Comparison of ENCODE assay signal across 19 cellular contexts in genomic region chr12:2344476-2344875, GRCh38.
DNase-seq lines count a peak whose midpoint lies in the region; ATAC-seq and TF ChIP-seq lines count a peak whose summit lies in the region.
"Had no signal": no experiment of that assay in that cellular context is flagged by ENCODE, and none has a peak within 500 bp of the region (broad histone marks: within the 10 kb centered on the region; RNA-seq: fewer than 3 reads in every experiment).

No MANE protein-coding gene starts in this region.

- H3K9ac ChIP-seq in skeletal muscle tissue (ENCODE audit: low read depth in 1 of 3, low read length in 3 of 3) = no peak overlapping the region
- H3K9ac ChIP-seq: KMS-11 had no signal

- peaks cover 22 to 94% of the 10 kb centered on the region in 2 donors for H3K4me1 ChIP-seq in ascending aorta
- peaks cover 38 to 55% (median 47%) of the 10 kb centered on the region in 3 donors for H3K4me1 ChIP-seq in skeletal muscle tissue (ENCODE audit: control insufficient read depth in 3 of 3, insufficient read depth in 3 of 3, low read length in 3 of 3)
- H3K4me1 ChIP-seq: BE2C had no signal

- H3K9me3 ChIP-seq in ascending aorta (no peaks in the 10 kb centered on the region), skeletal muscle tissue (ENCODE audit: control insufficient read depth in 3 of 3, low read length in 3 of 3) (no peaks in the 10 kb centered on the region)
- H3K9me3 ChIP-seq: BE2C had no signal

- intact Hi-C loops in CD14-positive monocyte (cut with micrococcal nuclease) (loop anchor here in 1 of 2 donors (10.0 kb wide), 1 partner anchor 530 kb away; no protein-coding TSS in a partner anchor), ascending aorta (cut with DNase I) (no loop called here)

- DNase-seq in CD14-positive monocyte (ENCODE audit: low spot score) = no peak
- DNase-seq in ascending aorta (ENCODE audit: low spot score in 2 of 2) = peak in 1 of 2 donors; percentile 50
- peak; percentile 39 for DNase-seq in mesenteric fat pad (ENCODE audit: low spot score)
- DNase-seq in OCI-M2 (lab: John Stamatoyannopoulos, UW; ENCODE audit: unreplicated experiment) = no peak
- DNase-seq in SIG-M5 treated with dmso at 0.1 percent for 504 hours (lab: John Stamatoyannopoulos, UW; ENCODE audit: unreplicated experiment) = no peak
- DNase-seq in NCI-H774 (lab: John Stamatoyannopoulos, UW) = no peak
- DNase-seq: 8988T; BE2C; CD8-positive, alpha-beta T cell; DMS79 treated with DMSO at 0.1 percent for 48 hours; NCI-H1092; NCI-H146; NCI-H2081; NCI-H748 treated with DMSO at 0.1 percent for 48 hours; SHP77 had no signal

- H3K27ac ChIP-seq in ascending aorta = peak overlapping the region; percentile 85 to 86
- peak overlapping the region; percentile 13 for H3K27ac ChIP-seq in skeletal muscle tissue (ENCODE audit: low read depth, low read length)
- H3K27ac ChIP-seq: KMS-11 had no signal

- H3K27me3 ChIP-seq in ascending aorta (no peaks in the 10 kb centered on the region), skeletal muscle tissue (ENCODE audit: control insufficient read depth in 3 of 3, insufficient read depth in 3 of 3, low read length in 3 of 3) (peaks cover 0 to 5% (median 0%) of the 10 kb centered on the region in 3 donors)
- H3K27me3 ChIP-seq: BE2C had no signal

- H3K4me3 Mint-ChIP-seq in CD14-positive monocyte = no peak overlapping the region
- H3K4me3 Mint-ChIP-seq: CD8-positive, alpha-beta T cell had no signal

- H3K4me3 ChIP-seq in ascending aorta = no peak overlapping the region
- no peak overlapping the region for H3K4me3 ChIP-seq in skeletal muscle tissue (ENCODE audit: low read length in 3 of 3)

- peaks cover 62% of the 10 kb centered on the region for H3K4me1 Mint-ChIP-seq in CD14-positive monocyte

- H3K27me3 Mint-ChIP-seq in CD14-positive monocyte (ENCODE audit: low read depth in 3 of 3) = peaks cover 0 to 2% (median 0%) of the 10 kb centered on the region in 3 donors

- no peaks in the 10 kb centered on the region for H3K36me3 ChIP-seq in ascending aorta
- H3K36me3 ChIP-seq in skeletal muscle tissue (ENCODE audit: control insufficient read depth in 3 of 3, insufficient read depth in 3 of 3, low read length in 3 of 3) = no peaks in the 10 kb centered on the region
- H3K36me3 ChIP-seq: BE2C had no signal

- no peaks in the 10 kb centered on the region for H3K9me3 Mint-ChIP-seq in CD14-positive monocyte
- H3K9me3 Mint-ChIP-seq: CD8-positive, alpha-beta T cell had no signal

- TF ChIP-seq CTCF in CD14-positive monocyte (IDR thresholded peaks at IDR 0.05) (no peak), ascending aorta (IDR thresholded peaks at IDR 0.05) (no peak)

- H3K27ac Mint-ChIP-seq in CD14-positive monocyte = peak overlapping the region; percentile 25 to 92 (median 78)
- H3K27ac Mint-ChIP-seq: CD8-positive, alpha-beta T cell had no signal

- no peak for ATAC-seq in HG02759 (IDR thresholded peaks at IDR 0.05; ENCODE audit: unreplicated experiment)
- ATAC-seq: CD8-positive, alpha-beta T cell; HepG2 had no signal

- H3K36me3 Mint-ChIP-seq in CD14-positive monocyte = peaks cover 0 to 5% of the 10 kb centered on the region in 2 donors
- H3K36me3 Mint-ChIP-seq: CD8-positive, alpha-beta T cell had no signal
